ENCODE assay signal across 22 cellular contexts in the genomic region with DNA sequence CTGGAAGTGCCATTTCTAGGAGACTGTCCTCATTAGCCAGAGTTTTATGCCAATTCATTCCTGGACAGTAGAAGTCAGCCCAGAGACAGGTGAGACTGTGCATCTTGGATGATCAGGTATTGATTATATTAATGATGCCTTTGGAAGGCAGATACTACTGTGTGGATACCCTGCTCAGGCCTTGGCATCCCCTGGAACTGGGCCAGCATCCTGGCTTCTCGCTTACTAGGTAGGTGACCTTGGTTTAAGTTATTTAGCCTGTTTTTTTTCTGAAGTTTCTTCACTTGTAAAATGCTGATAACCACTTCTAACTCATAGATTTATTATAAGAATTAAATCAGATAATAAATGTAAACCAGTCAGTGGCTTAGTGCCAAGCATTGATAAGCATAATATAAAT.
"Had no signal": no experiment of that assay in that cellular context is flagged by ENCODE, and none has a peak within 500 bp of the region (broad histone marks: within the 10 kb centered on the region; RNA-seq: fewer than 3 reads in every experiment).

No MANE protein-coding gene starts in this region.

- H3K4me2 ChIP-seq: KMS-11, SK-N-SH had no signal

- H3K9ac ChIP-seq: KMS-11, SK-N-SH had no signal

- ATAC-seq: HepG2, K562 had no signal

- H3K4me3 ChIP-seq: K562 had no signal

- H3K9me3 ChIP-seq: SK-N-SH had no signal

- H3K4me3 Mint-ChIP-seq: IgD-negative memory B cell had no signal

- H3K36me3 Mint-ChIP-seq: IgD-negative memory B cell had no signal

- H3K9me2 ChIP-seq: SK-N-SH had no signal

- H3K27ac ChIP-seq: KMS-11 had no signal

- H3K27ac Mint-ChIP-seq: IgD-negative memory B cell had no signal

- DNase-seq: Kasumi-1, MM.1S, NCI-H1105, NCI-H1417, NCI-H1436 treated with DMSO at 0.1 percent for 48 hours, NCI-H1694, NCI-H187 treated with DMSO at 0.1 percent for 48 hours, NCI-H2029 treated with DMSO at 0.1 percent for 48 hours, NCI-H2171 treated with DMSO at 0.1 percent for 48 hours, NCI-H226, NCI-H446, NCI-H510A, NCI-H524 treated with DMSO at 0.1 percent for 48 hours, NCI-H69, NCI-H774, RPMI8226, SHP77, SK-N-SH had no signal
